Comparison of ENCODE assay signal across 21 cellular contexts in genomic region chr2:203678971-203679370, GRCh38.
"Had no signal": no experiment of that assay in that cellular context is flagged by ENCODE, and none has a peak within 500 bp of the region (broad histone marks: within the 10 kb centered on the region; RNA-seq: fewer than 3 reads in every experiment).

No MANE protein-coding gene starts in this region.

- H3K9me3 ChIP-seq: colonic mucosa, esophagus squamous epithelium, tibial nerve, vagina had no signal

- H3K4me3 Mint-ChIP-seq: activated CD4-positive, alpha-beta T cell treated with anti-CD3 and anti-CD28 coated beads, Interleukin-2, amount 10 ng/mL, durations not matched to agents 24 days and 14 days; activated CD8-positive, alpha-beta T cell treated with anti-CD3 and anti-CD28 coated beads for 36 hours; activated naive CD8-positive, alpha-beta T cell treated with anti-CD3 and anti-CD28 coated beads, Interleukin-2, amount 10 ng/mL, durations not matched to agents 7 days and 5 days; central memory CD8-positive, alpha-beta T cell; nephron progenitor cell had no signal

- H3K27ac ChIP-seq: brain microvascular endothelial cell, colonic mucosa, esophagus squamous epithelium, tibial nerve, vagina had no signal

- H3K9me3 Mint-ChIP-seq: central memory CD8-positive, alpha-beta T cell had no signal

- H3K27me3 Mint-ChIP-seq: activated CD4-positive, alpha-beta T cell treated with anti-CD3 and anti-CD28 coated beads, Interleukin-2, amount 10 ng/mL, durations not matched to agents 24 days and 14 days; activated CD8-positive, alpha-beta T cell treated with anti-CD3 and anti-CD28 coated beads for 36 hours; activated naive CD8-positive, alpha-beta T cell treated with anti-CD3 and anti-CD28 coated beads, Interleukin-2, amount 10 ng/mL, durations not matched to agents 7 days and 5 days; central memory CD8-positive, alpha-beta T cell had no signal

- H3K36me3 ChIP-seq: brain microvascular endothelial cell, colonic mucosa, esophagus squamous epithelium, tibial nerve, vagina had no signal

- H3K27ac Mint-ChIP-seq: activated CD4-positive, alpha-beta T cell treated with anti-CD3 and anti-CD28 coated beads, Interleukin-2, amount 10 ng/mL, durations not matched to agents 24 days and 14 days; activated CD8-positive, alpha-beta T cell treated with anti-CD3 and anti-CD28 coated beads for 36 hours; activated naive CD8-positive, alpha-beta T cell treated with anti-CD3 and anti-CD28 coated beads, Interleukin-2, amount 10 ng/mL, durations not matched to agents 7 days and 5 days; activated T-helper 2 cell treated with anti-CD3 and anti-CD28 coated beads, Interferon-gamma antibody, Interleukin-2, Interleukin-4, amounts not matched to agents 10 μg/mL and 5 μg/mL and 100 μg/mL, durations not matched to agents 14 hours and 24 hours and 36 hours had no signal

- H3K27me3 ChIP-seq: brain microvascular endothelial cell, colonic mucosa, esophagus squamous epithelium, tibial nerve, vagina had no signal

- DNase-seq: activated CD4-positive, alpha-beta T cell treated with anti-CD3 and anti-CD28 coated beads, Interleukin-2, amount 10 ng/mL, durations not matched to agents 24 days and 14 days; activated CD8-positive, alpha-beta T cell treated with anti-CD3 and anti-CD28 coated beads for 36 hours; activated naive CD4-positive, alpha-beta T cell treated with Interleukin-2 at 50 U/mL for 16 hours; activated naive CD8-positive, alpha-beta T cell treated with anti-CD3 and anti-CD28 coated beads, Interleukin-2, amount 10 ng/mL, durations not matched to agents 7 days and 5 days; activated T-cell treated with anti-CD3 and anti-CD28 coated beads, Interleukin-2, amount 50 U/mL, for 1 hour; amygdala; brain microvascular endothelial cell; colonic mucosa; esophagus squamous epithelium; nephron progenitor cell; occipital lobe; stimulated activated CD4-positive, alpha-beta T cell treated with anti-CD3 and anti-CD28 coated beads, Interleukin-12 subunit alpha, Interleukin-12 subunit beta, amount 100 ng/mL, for 4 hours; stimulated activated CD4-positive, alpha-beta T cell treated with anti-CD3 and anti-CD28 coated beads, Interleukin-1b, Interleukin-23, amount 100 ng/mL, for 48 hours; stimulated activated CD8-positive, alpha-beta memory T cell treated with anti-CD3 and anti-CD28 coated beads, Interleukin-4, amount 100 ng/mL, for 48 hours; stimulated activated naive CD4-positive, alpha-beta T cell; T-helper 9 cell had no signal

- H3K4me3 ChIP-seq: colonic mucosa, esophagus squamous epithelium, lung, tibial nerve, vagina had no signal

- H3K4me1 ChIP-seq: colonic mucosa had no signal
